In genomic region chr2:15625344-15626036, GRCh38 we compare ENCODE assay signal across 19 cellular contexts.
"Had no signal": no experiment of that assay in that cellular context is flagged by ENCODE, and none has a peak within 500 bp of the region (broad histone marks: within the 10 kb centered on the region; RNA-seq: fewer than 3 reads in every experiment).

No MANE protein-coding gene starts in this region.

- H3K4me1 Mint-ChIP-seq: IgD-negative memory B cell had no signal

- ATAC-seq: K562 had no signal

- H3K4me3 Mint-ChIP-seq: IgD-negative memory B cell had no signal

- H3K27me3 Mint-ChIP-seq: IgD-negative memory B cell had no signal

- H3K27ac Mint-ChIP-seq: IgD-negative memory B cell had no signal

- DNase-seq: Kasumi-1, MM.1S, NCI-H1092 treated with DMSO at 0.1 percent for 48 hours, NCI-H1436, NCI-H187, NCI-H2029, NCI-H2171, NCI-H226, NCI-H446, NCI-H510A, NCI-H524 treated with DMSO at 0.1 percent for 48 hours, NCI-H69, NCI-H774, Right ventricle myocardium superior, RPMI8226, SIG-M5, SK-N-SH had no signal
